ENCODE assay signal across 9 cellular contexts in the genomic region with DNA sequence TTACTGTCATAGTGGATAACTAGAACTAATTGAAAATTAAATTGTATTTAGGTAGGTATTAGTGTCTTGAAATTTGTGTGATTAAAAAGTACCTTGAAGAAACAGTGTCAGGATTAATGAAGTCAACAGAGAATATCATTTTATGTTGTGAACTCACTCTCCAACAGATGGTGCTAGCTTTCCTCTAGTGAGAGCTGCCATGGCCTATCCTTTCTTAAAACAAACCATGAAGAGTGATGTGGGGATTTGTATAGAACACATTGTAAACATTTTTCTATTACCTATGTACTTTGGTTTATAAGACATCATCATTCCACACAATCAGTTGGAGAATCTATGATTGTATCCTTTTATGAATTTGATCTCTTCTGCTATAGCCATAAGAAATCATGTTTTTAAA. TPM values are rescaled to one million over a fixed set of nuclear protein-coding genes. Genes with fewer than 3 reads are reported as not detected.
DNase-seq lines count a peak whose midpoint lies in the region; ATAC-seq and TF ChIP-seq lines count a peak whose summit lies in the region.
"Had no signal": no experiment of that assay in that cellular context is flagged by ENCODE, and none has a peak within 500 bp of the region (broad histone marks: within the 10 kb centered on the region; RNA-seq: fewer than 3 reads in every experiment).

No MANE protein-coding gene starts in this region.

- intact Hi-C loops in Right ventricle myocardium inferior (cut with DNase I): loop anchor here (2.0 kb wide), 1 partner anchor 120 kb away; no protein-coding TSS in a partner anchor

- TF ChIP-seq CTCF in right atrium auricular region (IDR thresholded peaks at IDR 0.05) (peak in 1 of 2 donors; percentile 63), Peyer's patch (IDR thresholded peaks at IDR 0.05) (peak in 4 of 6 experiments; percentile 42 to 66 (median 59)), epithelial cell of esophagus (IDR thresholded peaks at IDR 0.05; ENCODE audit: insufficient read depth, low read depth, low read length, missing control alignments) (peak; percentile 67), osteocyte (IDR thresholded peaks at IDR 0.05) (peak; percentile 80)

- H3K4me3 ChIP-seq in right atrium auricular region: no peak overlapping the region
- H3K4me3 ChIP-seq in Peyer's patch: no peak overlapping the region
- H3K4me3 ChIP-seq in epithelial cell of esophagus (ENCODE audit: low read length): no peak overlapping the region

- H3K36me3 Mint-ChIP-seq in osteocyte (ENCODE audit: unreplicated experiment): no peaks in the 10 kb centered on the region

- H3K27ac Mint-ChIP-seq in osteocyte (ENCODE audit: unreplicated experiment): no peak overlapping the region

- H3K4me1 ChIP-seq in right atrium auricular region (no peaks in the 10 kb centered on the region), Peyer's patch (peaks cover 0 to under 1% (median 0%) of the 10 kb centered on the region in 4 donors)

- H3K4me1 Mint-ChIP-seq in osteocyte (ENCODE audit: unreplicated experiment): no peaks in the 10 kb centered on the region
- H3K4me1 Mint-ChIP-seq: central memory CD8-positive, alpha-beta T cell had no signal

- no peak overlapping the region for H3K4me3 Mint-ChIP-seq in osteocyte (ENCODE audit: unreplicated experiment)
- H3K4me3 Mint-ChIP-seq: central memory CD8-positive, alpha-beta T cell had no signal

- DNase-seq in Right ventricle myocardium inferior (ENCODE audit: missing footprints) (no peak), right atrium auricular region (ENCODE audit: low spot score) (no peak), Peyer's patch (no peak), epithelial cell of esophagus (ENCODE audit: low read depth) (peak; percentile 56), osteocyte (ENCODE audit: extremely low spot score, unreplicated experiment) (no peak), hepatic stellate cell (ENCODE audit: low spot score) (no peak), T-helper 9 cell (no peak)

- H3K27me3 Mint-ChIP-seq in osteocyte (ENCODE audit: unreplicated experiment): no peaks in the 10 kb centered on the region
- H3K27me3 Mint-ChIP-seq: central memory CD8-positive, alpha-beta T cell had no signal

- no peak for TF ChIP-seq POLR2A in Peyer's patch (IDR thresholded peaks at IDR 0.05)

- peak; percentile 48 for ATAC-seq in Right ventricle myocardium inferior
- peak; percentile 69 for ATAC-seq in HG03280 (IDR thresholded peaks at IDR 0.05; ENCODE audit: unreplicated experiment)

- H3K9me3 Mint-ChIP-seq in osteocyte (ENCODE audit: unreplicated experiment): no peaks in the 10 kb centered on the region
- H3K9me3 Mint-ChIP-seq: central memory CD8-positive, alpha-beta T cell had no signal

- H3K27me3 ChIP-seq in right atrium auricular region (no peaks in the 10 kb centered on the region), Peyer's patch (no peaks in the 10 kb centered on the region)

- no peaks in the 10 kb centered on the region for H3K36me3 ChIP-seq in right atrium auricular region
- H3K36me3 ChIP-seq in Peyer's patch: no peaks in the 10 kb centered on the region

- H3K9me3 ChIP-seq in right atrium auricular region: no peaks in the 10 kb centered on the region
- H3K9me3 ChIP-seq in Peyer's patch: no peaks in the 10 kb centered on the region

- H3K27ac ChIP-seq in right atrium auricular region: no peak overlapping the region
- H3K27ac ChIP-seq in Peyer's patch: no peak overlapping the region

RNA-seq across cellular contexts. Expression of a gene that starts 4.8 kb away (rescaled TPM):
- 0.24 TPM for total RNA-seq in Right ventricle myocardium inferior
- under 1 TPM in 1 of 2 donors, not detected in 1; 0.75 TPM for total RNA-seq in right atrium auricular region
- total RNA-seq in Peyer's patch: not detected
- total RNA-seq in osteocyte: 3.7 TPM in 2 replicates

RNA-seq across cellular contexts. Expression of a gene that starts 23.2 kb away (rescaled TPM):
- 13.3 TPM for total RNA-seq in Right ventricle myocardium inferior
- 10 to 100 TPM; 13.3 to 15.5 TPM for total RNA-seq in right atrium auricular region
- 10 to 100 TPM in 2 of 4 donors, 1 to 10 TPM in 2; 6.1 to 17.3 (median 9.3) TPM for total RNA-seq in Peyer's patch
- 7.9 and 9.2 TPM in 2 replicates for total RNA-seq in osteocyte

RNA-seq across cellular contexts. Expression of a gene that starts 42.1 kb away (rescaled TPM):
- total RNA-seq in Right ventricle myocardium inferior: 139 TPM
- 100 to 1,000 TPM; 180 to 201 TPM for total RNA-seq in right atrium auricular region
- total RNA-seq in Peyer's patch: 100 to 1,000 TPM in 3 of 4 donors, 10 to 100 TPM in 1; 97.3 to 176 (median 102) TPM
- 157 and 160 TPM in 2 replicates for total RNA-seq in osteocyte
